8 cellular contexts compared by ENCODE assay signal in the genomic region with DNA sequence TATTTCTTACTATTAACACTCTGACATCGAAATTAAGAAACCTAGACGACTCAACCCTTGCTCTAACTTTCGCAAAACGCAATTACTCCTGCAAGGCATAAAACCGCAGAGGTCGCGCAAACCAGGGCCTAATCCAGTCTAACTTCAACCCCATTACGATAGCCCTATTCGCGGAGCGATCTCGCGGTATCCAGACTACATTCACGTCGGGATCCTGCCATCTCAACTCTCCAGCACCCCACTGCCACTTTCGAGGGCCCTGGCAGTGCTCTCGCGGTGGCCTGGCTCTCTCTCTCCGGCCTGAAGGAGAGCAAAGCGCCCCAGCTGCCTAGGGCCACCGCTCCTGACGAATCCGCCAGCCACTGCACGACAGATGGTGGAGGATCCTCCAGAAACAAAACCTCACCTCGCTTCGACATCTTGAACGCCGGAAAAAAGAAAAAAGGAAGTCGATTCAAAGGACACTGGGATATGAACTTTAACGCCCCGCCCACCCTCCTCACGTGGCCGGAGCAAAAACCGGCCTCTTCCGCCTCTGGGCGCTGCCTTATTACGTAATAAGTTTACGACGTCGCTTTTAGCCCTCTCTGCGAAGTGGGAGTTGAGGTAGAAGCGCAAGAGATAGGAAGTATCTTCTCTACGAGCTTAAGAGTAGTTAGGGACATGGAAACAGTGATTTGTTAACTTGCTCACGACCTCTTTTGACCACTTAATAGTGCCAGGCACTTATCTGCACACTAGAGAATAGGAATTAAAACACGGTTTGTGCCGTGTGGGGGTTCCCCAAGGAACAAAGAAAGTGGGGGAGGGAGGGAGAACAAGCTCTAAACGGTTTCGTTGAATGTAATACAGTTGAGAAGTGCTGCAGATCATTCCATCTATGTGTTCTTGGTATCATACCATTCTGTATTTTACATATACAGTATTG. TPM values are rescaled to one million over a fixed set of nuclear protein-coding genes. Genes with fewer than 3 reads are reported as not detected.
A peak's percentile ranks its signal among the peaks of the same experiment; 100 is the strongest.
DNase-seq lines count a peak whose midpoint lies in the region; ATAC-seq, FAIRE-seq and TF ChIP-seq lines count a peak whose summit lies in the region.

A gene (minus strand): TSS at position 430 of the 928 bp plus-strand sequence. CDS start 11 bp downstream, at position 419.

- H3K9me3 Mint-ChIP-seq in Calu3 (ENCODE audit: low read depth, unreplicated experiment) (no peaks in the 10 kb centered on the region), IgD-negative memory B cell (no peaks in the 10 kb centered on the region)

- H3K4me2 ChIP-seq in endothelial cell of umbilical vein (ENCODE audit: insufficient read depth, low read length): peak within 1 kb of the TSS; percentile 96

- H3K9ac ChIP-seq in endothelial cell of umbilical vein (replicated peaks; ENCODE audit: extremely low read depth, insufficient read depth, low read length): peak within 1 kb of the TSS; percentile 96

- DNase-seq in Calu3 (peak; percentile 100), OCI-M1 (lab: John Stamatoyannopoulos, UW) (peak; percentile 99), activated T-cell treated with anti-CD3 and anti-CD28 coated beads for 1 hour (ENCODE audit: low read depth) (peak; percentile 83), endothelial cell of umbilical vein (ENCODE audit: low read depth, low spot score) (peak; percentile 98)
- peak; percentile 82 to 88 for DNase-seq in stimulated activated CD8-positive, alpha-beta memory T cell treated with anti-CD3 and anti-CD28 coated beads, Interleukin-2, amount 100 ng/mL, for 48 hours (ENCODE audit: low read depth in 2 of 2)

- no peaks in the 10 kb centered on the region for H3K9me1 ChIP-seq in endothelial cell of umbilical vein (replicated peaks; ENCODE audit: control insufficient read depth, extremely low read depth, insufficient read depth, low read length)

- TF ChIP-seq CTCF in Calu3 (IDR thresholded peaks at IDR 0.05; ENCODE audit: unreplicated experiment) (no peak), endothelial cell of umbilical vein (IDR thresholded peaks at IDR 0.05; ENCODE audit: extremely low read depth in 1 of 2, insufficient read depth in 1 of 2, low read depth in 1 of 2, low read length in 2 of 2) (no peak)

- H3K9me3 ChIP-seq in endothelial cell of umbilical vein (replicated peaks; ENCODE audit: control insufficient read depth, insufficient read depth, low read length) (no peaks in the 10 kb centered on the region), mononuclear cell (ENCODE audit: low read depth, low read length) (no peaks in the 10 kb centered on the region)

- ATAC-seq in GM21515 (IDR thresholded peaks at IDR 0.05; ENCODE audit: unreplicated experiment): peak; percentile 81

- TF ChIP-seq POLR2A in endothelial cell of umbilical vein (IDR thresholded peaks at IDR 0.05; ENCODE audit: low read depth, low read length): peak; percentile 97

- POLR2A ChIA-PET in endothelial cell of umbilical vein (lab: Charles Lee): interaction anchor here (0.7 to 3.0 kb wide), 7 partner anchors 10 to 122 kb away, joined by 3 to 28 read pairs (median 6); a partner anchor contains a TSS

- H3K4me3 ChIP-seq in endothelial cell of umbilical vein (replicated peaks in 1 of 3; ENCODE audit: insufficient read depth in 1 of 3, low read depth in 1 of 3, low read length in 3 of 3) (peak within 1 kb of the TSS; percentile 82 to 93 (median 91)), mononuclear cell (ENCODE audit: low read length) (peak within 1 kb of the TSS; percentile 67)

- H3K27me3 ChIP-seq in endothelial cell of umbilical vein (ENCODE audit: control insufficient read depth in 2 of 2, insufficient read depth in 2 of 2, low read length in 2 of 2) (no peaks in the 10 kb centered on the region), mononuclear cell (ENCODE audit: insufficient read depth, low read length) (no peaks in the 10 kb centered on the region)

- H2AFZ ChIP-seq in endothelial cell of umbilical vein (ENCODE audit: low read depth, low read length): peak within 1 kb of the TSS; percentile 62

- H3K79me2 ChIP-seq in endothelial cell of umbilical vein (ENCODE audit: control insufficient read depth, insufficient read depth, low read length): peaks cover 42% of the 10 kb centered on the region

- H3K27me3 Mint-ChIP-seq in Calu3 (ENCODE audit: unreplicated experiment) (no peaks in the 10 kb centered on the region), IgD-negative memory B cell (no peaks in the 10 kb centered on the region)

- H4K20me1 ChIP-seq in endothelial cell of umbilical vein (replicated peaks; ENCODE audit: control insufficient read depth, extremely low read depth, insufficient read depth, low read length): peaks cover 4% of the 10 kb centered on the region

- H3K27ac Mint-ChIP-seq in Calu3 (ENCODE audit: unreplicated experiment) (peak within 1 kb of the TSS; percentile 100), IgD-negative memory B cell (peak within 1 kb of the TSS; percentile 96 to 99 (median 99))

- H3K4me1 Mint-ChIP-seq in Calu3 (ENCODE audit: low read depth, unreplicated experiment): peaks cover 60% of the 10 kb centered on the region
- H3K4me1 Mint-ChIP-seq in IgD-negative memory B cell: peaks cover 24 to 36% (median 26%) of the 10 kb centered on the region in 3 donors

- intact Hi-C loops in Calu3 (cut with micrococcal nuclease; ENCODE audit: unreplicated experiment): loop anchor here (2.0 to 10.0 kb wide), 2 partner anchors 15 to 179 kb away; a partner anchor contains a TSS
- intact Hi-C loops in endothelial cell of umbilical vein (cut with micrococcal nuclease): loop anchor here (1.0 to 5.0 kb wide), 5 partner anchors 16 to 301 kb away; a partner anchor contains a TSS

- peak; percentile 90 for FAIRE-seq in endothelial cell of umbilical vein (lab: Jason Lieb, UNC)

- H3K36me3 ChIP-seq in endothelial cell of umbilical vein (ENCODE audit: control insufficient read depth in 2 of 2, extremely low read depth in 1 of 2, insufficient read depth in 2 of 2, low read length in 2 of 2): peaks cover 18 to 26% of the 10 kb centered on the region in 2 experiments

- peaks cover 19% of the 10 kb centered on the region for H3K4me1 ChIP-seq in endothelial cell of umbilical vein (ENCODE audit: control insufficient read depth, extremely low read depth, insufficient read depth, low read length)
- peaks cover 44% of the 10 kb centered on the region for H3K4me1 ChIP-seq in mononuclear cell (ENCODE audit: insufficient read depth, low read length)

- H3K4me3 Mint-ChIP-seq in Calu3 (ENCODE audit: low read depth, unreplicated experiment): peak within 1 kb of the TSS; percentile 93
- peak within 1 kb of the TSS; percentile 95 to 97 (median 97) for H3K4me3 Mint-ChIP-seq in IgD-negative memory B cell

- BruUV-seq in Calu3 (replicated peaks; lab: Mats Ljungman, UMichigan): TSS peak; percentile 98
- TSS peak; percentile 54 for BruUV-seq in endothelial cell of umbilical vein (replicated peaks; lab: Mats Ljungman, UMichigan)

- peak within 1 kb of the TSS; percentile 84 for H3K27ac ChIP-seq in endothelial cell of umbilical vein (ENCODE audit: insufficient read depth, low read depth, low read length)

- CTCF ChIA-PET in Calu3 (lab: Charles Lee) (interaction anchor here (0.5 to 2.6 kb wide), 24 partner anchors 10 to 1271 kb away, joined by 3 to 27 read pairs (median 4); a partner anchor contains a TSS), endothelial cell of umbilical vein (lab: Charles Lee) (interaction anchor here (0.7 to 2.6 kb wide), 6 partner anchors 15 to 299 kb away, joined by 3 to 20 read pairs (median 6); a partner anchor contains a TSS)

- dilution Hi-C loops in endothelial cell of umbilical vein (cut with MboI; ENCODE audit: extremely low pct_ligation_motif_present, low sequenced_read_pairs): no loop called here

- H3K36me3 Mint-ChIP-seq in Calu3 (ENCODE audit: insufficient read depth, unreplicated experiment) (peaks cover 59% of the 10 kb centered on the region), IgD-negative memory B cell (peaks cover 14% of the 10 kb centered on the region)

TF ChIP-seq in endothelial cell of umbilical vein, 7 proteins besides CTCF, POLR2A, EP300 and RAD21:
- TF ChIP-seq MYC (IDR thresholded peaks at IDR 0.05; ENCODE audit: low read depth, low read length): peak; percentile 10
- no peak for TF ChIP-seq EZH2 (IDR thresholded peaks at IDR 0.05; ENCODE audit: borderline replicate concordance, low read depth, low read length, severe bottlenecking)
- TF ChIP-seq JUN (IDR thresholded peaks at IDR 0.05; ENCODE audit: borderline replicate concordance, insufficient read depth, insufficient read length, low read depth): peak; percentile 29
- TF ChIP-seq, protein P1, sequence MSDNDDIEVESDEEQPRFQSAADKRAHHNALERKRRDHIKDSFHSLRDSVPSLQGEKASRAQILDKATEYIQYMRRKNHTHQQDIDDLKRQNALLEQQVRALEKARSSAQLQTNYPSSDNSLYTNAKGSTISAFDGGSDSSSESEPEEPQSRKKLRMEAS (IDR thresholded peaks at IDR 0.05; ENCODE audit: insufficient read depth, insufficient read length): peak; percentile 87
- peak; percentile 97 for TF ChIP-seq POLR2AphosphoS5 (IDR thresholded peaks at IDR 0.05; ENCODE audit: insufficient read depth, low read depth, low read length)

RNA-seq across cellular contexts. Expression of the gene that starts here (rescaled TPM):
- total RNA-seq in Calu3 (2022) (3,443 and 3,829 TPM in 2 replicates), endothelial cell of umbilical vein (1,270 and 1,292 TPM in 2 replicates), mononuclear cell (1,618 TPM)
- polyA plus RNA-seq in IgD-negative memory B cell (1,385 TPM), endothelial cell of umbilical vein (1,232 and 1,847 TPM in 2 replicates)
- polyA plus RNA-seq in endothelial cell of umbilical vein (2011; cell fraction: cytosol; rRNA removed): 2,575 and 3,174 TPM in 2 replicates
- 730 and 736 TPM in 2 replicates for polyA plus RNA-seq in endothelial cell of umbilical vein (2011; cell fraction: nucleus; rRNA removed)
- polyA plus RNA-seq in endothelial cell of umbilical vein (2012): 2,834 and 3,213 TPM in 2 replicates
- 432 and 546 TPM in 2 replicates for polyA minus RNA-seq in endothelial cell of umbilical vein
- 658 TPM for polyA minus RNA-seq in endothelial cell of umbilical vein (2011; cell fraction: cytosol; rRNA and poly(A)+ RNA removed)
- 81.9 and 97.6 TPM in 2 replicates for polyA minus RNA-seq in endothelial cell of umbilical vein (2011; cell fraction: nucleus; rRNA and poly(A)+ RNA removed)

Comparison
In these comparisons a context has a peak if more than half of its experiments do, and no peak if none do; other contexts are left out.
1. Peak in every context shown above with its lines: DNase-seq, ATAC-seq, H3K4me3 ChIP-seq and H3K27ac ChIP-seq.